Comparison of ENCODE assay signal across 9 cellular contexts in genomic region chr5:142011572-142012185, GRCh38. TPM values are rescaled to one million over a fixed set of nuclear protein-coding genes. Genes with fewer than 3 reads are reported as not detected.
DNase-seq lines count a peak whose midpoint lies in the region; ATAC-seq and TF ChIP-seq lines count a peak whose summit lies in the region.
"Had no signal": no experiment of that assay in that cellular context is flagged by ENCODE, and none has a peak within 500 bp of the region (broad histone marks: within the 10 kb centered on the region; RNA-seq: fewer than 3 reads in every experiment).

No MANE protein-coding gene starts in this region.

- H4K8ac ChIP-seq in mesenchymal stem cell (ENCODE audit: low read length) = no peak overlapping the region

- no peak overlapping the region for H3K18ac ChIP-seq in mesenchymal stem cell (ENCODE audit: low read depth in 1 of 2, low read length in 2 of 2)

- H3K27me3 ChIP-seq in mesenchymal stem cell (ENCODE audit: control insufficient read depth in 1 of 2, insufficient read depth in 1 of 2, low read length in 2 of 2) = no peaks in the 10 kb centered on the region
- H3K27me3 ChIP-seq in tibial nerve = no peaks in the 10 kb centered on the region

- H3K36me3 ChIP-seq in mesenchymal stem cell (ENCODE audit: control insufficient read depth in 1 of 2, insufficient read depth in 2 of 2, low read depth in 1 of 2, low read length in 2 of 2) = peaks cover 10 to 42% of the 10 kb centered on the region in 2 experiments
- H3K36me3 ChIP-seq in tibial nerve = peaks cover 0 to 46% (median 0%) of the 10 kb centered on the region in 3 donors

- H3K36me3 Mint-ChIP-seq in activated T-cell treated with anti-CD3 and anti-CD28 coated beads, Interleukin-2, amount 50 U/mL, for 72 hours (ENCODE audit: insufficient read depth in 2 of 2) = peaks cover 3 to 10% of the 10 kb centered on the region in 2 donors
- H3K36me3 Mint-ChIP-seq in brain = peaks cover 26% of the 10 kb centered on the region

- no peak for TF ChIP-seq POLR2A in tibial nerve (IDR thresholded peaks at IDR 0.05)

- no peak overlapping the region for H2BK12ac ChIP-seq in mesenchymal stem cell (ENCODE audit: low read length in 2 of 2)

- H2AFZ ChIP-seq in mesenchymal stem cell (ENCODE audit: low read depth, low read length) = no peak overlapping the region

- H4K91ac ChIP-seq in mesenchymal stem cell (ENCODE audit: low read length) = no peak overlapping the region

- DNase-seq in activated T-cell treated with anti-CD3 and anti-CD28 coated beads, Interleukin-2, amount 50 U/mL, for 72 hours = peak in 1 of 2 donors; percentile 8
- DNase-seq in activated T-cell treated with anti-CD3 and anti-CD28 coated beads, Interleukin-2, amount 50 U/mL, for 48 hours = no peak
- no peak for DNase-seq in mesenchymal stem cell
- no peak for DNase-seq in tibial nerve (ENCODE audit: low spot score in 2 of 2)
- DNase-seq in HT-29 (ENCODE audit: low spot score) = no peak
- no peak for DNase-seq in stimulated activated naive CD4-positive, alpha-beta T cell treated with Interleukin-2 at 50 U/mL for 16 hours (lab: John Stamatoyannopoulos, UW)
- DNase-seq: NCI-H1092 had no signal

- H2AK5ac ChIP-seq in mesenchymal stem cell (ENCODE audit: low read length, severe bottlenecking) = no peak overlapping the region

- no peak overlapping the region for H3K27ac ChIP-seq in mesenchymal stem cell (ENCODE audit: low read length, poor library complexity, severe bottlenecking)
- H3K27ac ChIP-seq in tibial nerve = peak overlapping the region; percentile 92 to 98 (median 95)

- peak overlapping the region; percentile 72 to 91 for H3K4me3 Mint-ChIP-seq in activated T-cell treated with anti-CD3 and anti-CD28 coated beads, Interleukin-2, amount 50 U/mL, for 72 hours
- peak overlapping the region; percentile 86 to 90 (median 88) for H3K4me3 Mint-ChIP-seq in brain

- 98% methylated on average over 9 of the region's 9 CpGs for WGBS in mesenchymal stem cell
- 87 to 88% methylated on average over 9 of the region's 9 CpGs for WGBS in tibial nerve, 2 donors

- H3K27ac Mint-ChIP-seq in activated T-cell treated with anti-CD3 and anti-CD28 coated beads, Interleukin-2, amount 50 U/mL, for 72 hours = peak overlapping the region; percentile 23
- peak overlapping the region; percentile 73 to 92 (median 87) for H3K27ac Mint-ChIP-seq in brain

- no peak for TF ChIP-seq EP300 in tibial nerve (IDR thresholded peaks at IDR 0.05)

- H3K4me1 Mint-ChIP-seq in activated T-cell treated with anti-CD3 and anti-CD28 coated beads, Interleukin-2, amount 50 U/mL, for 72 hours (ENCODE audit: low read depth) = peaks cover 69% of the 10 kb centered on the region
- H3K4me1 Mint-ChIP-seq in brain = peaks cover 42% of the 10 kb centered on the region

- H3K4me2 ChIP-seq in mesenchymal stem cell (ENCODE audit: low read length, poor library complexity, severe bottlenecking) = peak overlapping the region; percentile 74

- H3K4me1 ChIP-seq in mesenchymal stem cell (ENCODE audit: control insufficient read depth, insufficient read depth, low read depth, low read length) (peaks cover 25% of the 10 kb centered on the region), tibial nerve (peaks cover 0 to 38% (median 11%) of the 10 kb centered on the region in 4 donors)

- peaks cover 0 to 2% of the 10 kb centered on the region in 2 donors for H3K9me3 Mint-ChIP-seq in activated T-cell treated with anti-CD3 and anti-CD28 coated beads, Interleukin-2, amount 50 U/mL, for 72 hours
- H3K9me3 Mint-ChIP-seq in brain = no peaks in the 10 kb centered on the region

- H3K9ac ChIP-seq in mesenchymal stem cell (ENCODE audit: low read length) = peak overlapping the region; percentile 98

- H3K4ac ChIP-seq in mesenchymal stem cell (ENCODE audit: low read depth in 1 of 2, low read length in 2 of 2) = no peak overlapping the region

- TF ChIP-seq CTCF in brain (conservative IDR thresholded peaks at IDR 0.05) (no peak), tibial nerve (IDR thresholded peaks at IDR 0.05) (no peak)

- H3K14ac ChIP-seq in mesenchymal stem cell (ENCODE audit: low read length in 2 of 2) = no peak overlapping the region

- H2BK15ac ChIP-seq in mesenchymal stem cell (ENCODE audit: low read depth, poor library complexity, severe bottlenecking) = no peak overlapping the region

- H3K23ac ChIP-seq in mesenchymal stem cell (ENCODE audit: low read length in 2 of 2) = peak overlapping the region in 1 of 2 experiments; percentile 72

- peak overlapping the region in 1 of 2 experiments; percentile 97 for H3K4me3 ChIP-seq in mesenchymal stem cell (ENCODE audit: insufficient read depth in 1 of 2, low read depth in 1 of 2, low read length in 2 of 2)
- peak overlapping the region in 1 of 4 donors; percentile 88 for H3K4me3 ChIP-seq in tibial nerve

- no peak overlapping the region for H2BK120ac ChIP-seq in mesenchymal stem cell (ENCODE audit: low read depth, low read length)

- peaks cover 10% of the 10 kb centered on the region for H3K79me1 ChIP-seq in mesenchymal stem cell (replicated peaks; ENCODE audit: low read length, poor library complexity, severe bottlenecking)

- no peak for ATAC-seq in activated T-cell treated with anti-CD3 and anti-CD28 coated beads, Interleukin-2, amount 50 U/mL, for 72 hours (replicated peaks in 1 of 2)
- no peak for ATAC-seq in GM18520 (IDR thresholded peaks at IDR 0.05; ENCODE audit: unreplicated experiment)

- H2BK5ac ChIP-seq in mesenchymal stem cell (ENCODE audit: low read depth, low read length, poor library complexity, severe bottlenecking) = no peak overlapping the region

- H3K9me3 ChIP-seq in mesenchymal stem cell (ENCODE audit: control insufficient read depth, low read length) (no peaks in the 10 kb centered on the region), tibial nerve (no peaks in the 10 kb centered on the region)

- H3K27me3 Mint-ChIP-seq in activated T-cell treated with anti-CD3 and anti-CD28 coated beads, Interleukin-2, amount 50 U/mL, for 72 hours (ENCODE audit: low read depth) = no peaks in the 10 kb centered on the region
- H3K27me3 Mint-ChIP-seq in brain = peaks cover 13% of the 10 kb centered on the region

RNA-seq across cellular contexts. Expression of gene GNPDA1, which starts 1.1 kb away (rescaled TPM):
- total RNA-seq in activated T-cell treated with anti-CD3 and anti-CD28 coated beads, Interleukin-2, amount 50 U/mL, for 72 hours = 10 to 100 TPM; 23.6 to 28.0 TPM
- 66.1 TPM for polyA plus RNA-seq in brain (ENCODE audit: insufficient read depth, low read depth, low replicate concordance)
- 40.6 TPM for polyA plus RNA-seq in mesenchymal stem cell (2013, experiment 1 of 2)
- polyA plus RNA-seq in mesenchymal stem cell (2013, experiment 2 of 2) = 41.0 TPM
- total RNA-seq in tibial nerve = 10 to 100 TPM; 14.0 to 29.7 (median 16.3) TPM
- total RNA-seq in HT-29 (2014; rRNA removed; shearing (Covaris generic)) = 34.0 and 37.3 TPM in 2 replicates

RNA-seq across cellular contexts. Expression of gene RNF14, which starts 42.8 kb away (rescaled TPM):
- 10 to 100 TPM; 38.6 to 40.4 TPM for total RNA-seq in activated T-cell treated with anti-CD3 and anti-CD28 coated beads, Interleukin-2, amount 50 U/mL, for 72 hours
- 39.1 TPM for polyA plus RNA-seq in brain (ENCODE audit: insufficient read depth, low read depth, low replicate concordance)
- polyA plus RNA-seq in mesenchymal stem cell (2013, experiment 1 of 2) = 48.6 TPM
- polyA plus RNA-seq in mesenchymal stem cell (2013, experiment 2 of 2) = 52.3 TPM
- total RNA-seq in tibial nerve = 10 to 100 TPM; 48.0 to 70.5 (median 57.8) TPM
- total RNA-seq in HT-29 (2014; rRNA removed; shearing (Covaris generic)) = 12.0 and 17.5 TPM in 2 replicates

RNA-seq across cellular contexts. Expression of gene PCDH12, which starts 53.7 kb away (rescaled TPM):
- under 1 TPM; 0.31 to 0.58 TPM for total RNA-seq in activated T-cell treated with anti-CD3 and anti-CD28 coated beads, Interleukin-2, amount 50 U/mL, for 72 hours
- 3.0 TPM for polyA plus RNA-seq in brain (ENCODE audit: insufficient read depth, low read depth, low replicate concordance)
- 0.10 TPM for polyA plus RNA-seq in mesenchymal stem cell (2013, experiment 1 of 2)
- 0.11 TPM for polyA plus RNA-seq in mesenchymal stem cell (2013, experiment 2 of 2)
- 1 to 10 TPM; 1.0 to 4.5 (median 2.6) TPM for total RNA-seq in tibial nerve
- not detected in 2 replicates for total RNA-seq in HT-29 (2014; rRNA removed; shearing (Covaris generic))
